2 cellular contexts compared by ENCODE assay signal in the genomic region with DNA sequence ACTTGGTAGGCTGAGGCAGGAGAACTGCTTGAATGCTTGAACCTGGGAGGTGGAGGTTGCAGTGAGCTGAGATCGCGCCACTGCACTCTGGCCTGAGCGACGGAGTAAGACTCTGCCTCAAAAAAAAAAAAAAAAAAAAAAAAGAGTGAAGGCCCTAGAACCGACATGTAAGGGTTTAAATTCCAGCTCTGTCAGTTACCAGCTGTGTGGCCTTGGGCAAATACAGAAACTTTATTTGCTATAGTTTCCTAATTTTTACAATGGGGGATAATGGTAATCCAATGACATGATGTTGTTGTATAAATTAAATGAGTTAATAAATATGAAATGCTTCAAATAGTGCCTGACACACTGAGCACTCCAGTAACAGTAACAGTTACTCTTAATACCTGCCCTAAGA.
TF ChIP-seq lines count a peak whose summit lies in the region.

No MANE protein-coding gene starts in this region.

TF ChIP-seq in SK-N-SH, 30 proteins besides CTCF, POLR2A, EP300 and RAD21 (continued from another document):
- TF ChIP-seq, protein P1, sequence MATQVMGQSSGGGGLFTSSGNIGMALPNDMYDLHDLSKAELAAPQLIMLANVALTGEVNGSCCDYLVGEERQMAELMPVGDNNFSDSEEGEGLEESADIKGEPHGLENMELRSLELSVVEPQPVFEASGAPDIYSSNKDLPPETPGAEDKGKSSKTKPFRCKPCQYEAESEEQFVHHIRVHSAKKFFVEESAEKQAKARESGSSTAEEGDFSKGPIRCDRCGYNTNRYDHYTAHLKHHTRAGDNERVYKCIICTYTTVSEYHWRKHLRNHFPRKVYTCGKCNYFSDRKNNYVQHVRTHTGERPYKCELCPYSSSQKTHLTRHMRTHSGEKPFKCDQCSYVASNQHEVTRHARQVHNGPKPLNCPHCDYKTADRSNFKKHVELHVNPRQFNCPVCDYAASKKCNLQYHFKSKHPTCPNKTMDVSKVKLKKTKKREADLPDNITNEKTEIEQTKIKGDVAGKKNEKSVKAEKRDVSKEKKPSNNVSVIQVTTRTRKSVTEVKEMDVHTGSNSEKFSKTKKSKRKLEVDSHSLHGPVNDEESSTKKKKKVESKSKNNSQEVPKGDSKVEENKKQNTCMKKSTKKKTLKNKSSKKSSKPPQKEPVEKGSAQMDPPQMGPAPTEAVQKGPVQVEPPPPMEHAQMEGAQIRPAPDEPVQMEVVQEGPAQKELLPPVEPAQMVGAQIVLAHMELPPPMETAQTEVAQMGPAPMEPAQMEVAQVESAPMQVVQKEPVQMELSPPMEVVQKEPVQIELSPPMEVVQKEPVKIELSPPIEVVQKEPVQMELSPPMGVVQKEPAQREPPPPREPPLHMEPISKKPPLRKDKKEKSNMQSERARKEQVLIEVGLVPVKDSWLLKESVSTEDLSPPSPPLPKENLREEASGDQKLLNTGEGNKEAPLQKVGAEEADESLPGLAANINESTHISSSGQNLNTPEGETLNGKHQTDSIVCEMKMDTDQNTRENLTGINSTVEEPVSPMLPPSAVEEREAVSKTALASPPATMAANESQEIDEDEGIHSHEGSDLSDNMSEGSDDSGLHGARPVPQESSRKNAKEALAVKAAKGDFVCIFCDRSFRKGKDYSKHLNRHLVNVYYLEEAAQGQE (IDR thresholded peaks at IDR 0.05; ENCODE audit: low read depth, low read length), result no peak
- TF ChIP-seq TAF1 (IDR thresholded peaks at IDR 0.05; ENCODE audit: borderline replicate concordance, low read depth, low read length) (no peak), GATA2 (CRISPR knock-in tag; IDR thresholded peaks at IDR 0.05) (no peak), RCOR1 (IDR thresholded peaks at IDR 0.05; ENCODE audit: low read length) (no peak), EZH2phosphoT487 (IDR thresholded peaks at IDR 0.05; ENCODE audit: borderline replicate concordance, low read depth) (no peak), GABPA (IDR thresholded peaks at IDR 0.05; ENCODE audit: low read depth) (no peak), TCF12 (IDR thresholded peaks at IDR 0.05) (no peak), NRF1 (IDR thresholded peaks at IDR 0.05; ENCODE audit: low read depth, low read length) (no peak)
- TF ChIP-seq, protein P2, sequence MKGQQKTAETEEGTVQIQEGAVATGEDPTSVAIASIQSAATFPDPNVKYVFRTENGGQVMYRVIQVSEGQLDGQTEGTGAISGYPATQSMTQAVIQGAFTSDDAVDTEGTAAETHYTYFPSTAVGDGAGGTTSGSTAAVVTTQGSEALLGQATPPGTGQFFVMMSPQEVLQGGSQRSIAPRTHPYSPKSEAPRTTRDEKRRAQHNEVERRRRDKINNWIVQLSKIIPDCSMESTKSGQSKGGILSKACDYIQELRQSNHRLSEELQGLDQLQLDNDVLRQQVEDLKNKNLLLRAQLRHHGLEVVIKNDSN (IDR thresholded peaks at IDR 0.05; ENCODE audit: borderline replicate concordance, low read depth), result no peak
- TF ChIP-seq, protein P3, sequence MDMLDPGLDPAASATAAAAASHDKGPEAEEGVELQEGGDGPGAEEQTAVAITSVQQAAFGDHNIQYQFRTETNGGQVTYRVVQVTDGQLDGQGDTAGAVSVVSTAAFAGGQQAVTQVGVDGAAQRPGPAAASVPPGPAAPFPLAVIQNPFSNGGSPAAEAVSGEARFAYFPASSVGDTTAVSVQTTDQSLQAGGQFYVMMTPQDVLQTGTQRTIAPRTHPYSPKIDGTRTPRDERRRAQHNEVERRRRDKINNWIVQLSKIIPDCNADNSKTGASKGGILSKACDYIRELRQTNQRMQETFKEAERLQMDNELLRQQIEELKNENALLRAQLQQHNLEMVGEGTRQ (IDR thresholded peaks at IDR 0.05; ENCODE audit: borderline replicate concordance, low read depth, low read length), result no peak
- TF ChIP-seq, protein P4, sequence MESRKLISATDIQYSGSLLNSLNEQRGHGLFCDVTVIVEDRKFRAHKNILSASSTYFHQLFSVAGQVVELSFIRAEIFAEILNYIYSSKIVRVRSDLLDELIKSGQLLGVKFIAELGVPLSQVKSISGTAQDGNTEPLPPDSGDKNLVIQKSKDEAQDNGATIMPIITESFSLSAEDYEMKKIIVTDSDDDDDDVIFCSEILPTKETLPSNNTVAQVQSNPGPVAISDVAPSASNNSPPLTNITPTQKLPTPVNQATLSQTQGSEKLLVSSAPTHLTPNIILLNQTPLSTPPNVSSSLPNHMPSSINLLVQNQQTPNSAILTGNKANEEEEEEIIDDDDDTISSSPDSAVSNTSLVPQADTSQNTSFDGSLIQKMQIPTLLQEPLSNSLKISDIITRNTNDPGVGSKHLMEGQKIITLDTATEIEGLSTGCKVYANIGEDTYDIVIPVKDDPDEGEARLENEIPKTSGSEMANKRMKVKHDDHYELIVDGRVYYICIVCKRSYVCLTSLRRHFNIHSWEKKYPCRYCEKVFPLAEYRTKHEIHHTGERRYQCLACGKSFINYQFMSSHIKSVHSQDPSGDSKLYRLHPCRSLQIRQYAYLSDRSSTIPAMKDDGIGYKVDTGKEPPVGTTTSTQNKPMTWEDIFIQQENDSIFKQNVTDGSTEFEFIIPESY (IDR thresholded peaks at IDR 0.05; ENCODE audit: borderline replicate concordance, low read depth), result no peak

TF ChIP-seq in SK-N-SH treated with all-trans-retinoic acid at 6 μM for 48 hours, 23 proteins besides CTCF, POLR2A, EP300 and RAD21 (continued from another document):
- TF ChIP-seq, protein P5, sequence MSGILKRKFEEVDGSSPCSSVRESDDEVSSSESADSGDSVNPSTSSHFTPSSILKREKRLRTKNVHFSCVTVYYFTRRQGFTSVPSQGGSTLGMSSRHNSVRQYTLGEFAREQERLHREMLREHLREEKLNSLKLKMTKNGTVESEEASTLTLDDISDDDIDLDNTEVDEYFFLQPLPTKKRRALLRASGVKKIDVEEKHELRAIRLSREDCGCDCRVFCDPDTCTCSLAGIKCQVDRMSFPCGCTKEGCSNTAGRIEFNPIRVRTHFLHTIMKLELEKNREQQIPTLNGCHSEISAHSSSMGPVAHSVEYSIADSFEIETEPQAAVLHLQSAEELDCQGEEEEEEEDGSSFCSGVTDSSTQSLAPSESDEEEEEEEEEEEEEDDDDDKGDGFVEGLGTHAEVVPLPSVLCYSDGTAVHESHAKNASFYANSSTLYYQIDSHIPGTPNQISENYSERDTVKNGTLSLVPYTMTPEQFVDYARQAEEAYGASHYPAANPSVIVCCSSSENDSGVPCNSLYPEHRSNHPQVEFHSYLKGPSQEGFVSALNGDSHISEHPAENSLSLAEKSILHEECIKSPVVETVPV (CRISPR knock-in tag; IDR thresholded peaks at IDR 0.05), result no peak
- no peak for TF ChIP-seq OSR1 (CRISPR knock-in tag; IDR thresholded peaks at IDR 0.05)
- TF ChIP-seq TOX (CRISPR knock-in tag; IDR thresholded peaks at IDR 0.05; ENCODE audit: borderline replicate concordance), result no peak
- TF ChIP-seq ARNTL (CRISPR knock-in tag; IDR thresholded peaks at IDR 0.05; ENCODE audit: borderline replicate concordance, low read depth), result no peak
- no peak for TF ChIP-seq ZNF70 (CRISPR knock-in tag; IDR thresholded peaks at IDR 0.05)
- TF ChIP-seq PPARA (CRISPR knock-in tag; IDR thresholded peaks at IDR 0.05; ENCODE audit: borderline replicate concordance), result no peak
- no peak for TF ChIP-seq BACH2 (CRISPR knock-in tag; IDR thresholded peaks at IDR 0.05; ENCODE audit: borderline replicate concordance)
- TF ChIP-seq, protein P6, sequence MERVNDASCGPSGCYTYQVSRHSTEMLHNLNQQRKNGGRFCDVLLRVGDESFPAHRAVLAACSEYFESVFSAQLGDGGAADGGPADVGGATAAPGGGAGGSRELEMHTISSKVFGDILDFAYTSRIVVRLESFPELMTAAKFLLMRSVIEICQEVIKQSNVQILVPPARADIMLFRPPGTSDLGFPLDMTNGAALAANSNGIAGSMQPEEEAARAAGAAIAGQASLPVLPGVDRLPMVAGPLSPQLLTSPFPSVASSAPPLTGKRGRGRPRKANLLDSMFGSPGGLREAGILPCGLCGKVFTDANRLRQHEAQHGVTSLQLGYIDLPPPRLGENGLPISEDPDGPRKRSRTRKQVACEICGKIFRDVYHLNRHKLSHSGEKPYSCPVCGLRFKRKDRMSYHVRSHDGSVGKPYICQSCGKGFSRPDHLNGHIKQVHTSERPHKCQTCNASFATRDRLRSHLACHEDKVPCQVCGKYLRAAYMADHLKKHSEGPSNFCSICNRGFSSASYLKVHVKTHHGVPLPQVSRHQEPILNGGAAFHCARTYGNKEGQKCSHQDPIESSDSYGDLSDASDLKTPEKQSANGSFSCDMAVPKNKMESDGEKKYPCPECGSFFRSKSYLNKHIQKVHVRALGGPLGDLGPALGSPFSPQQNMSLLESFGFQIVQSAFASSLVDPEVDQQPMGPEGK (CRISPR knock-in tag; IDR thresholded peaks at IDR 0.05; ENCODE audit: borderline replicate concordance), result no peak
- TF ChIP-seq, protein P7, sequence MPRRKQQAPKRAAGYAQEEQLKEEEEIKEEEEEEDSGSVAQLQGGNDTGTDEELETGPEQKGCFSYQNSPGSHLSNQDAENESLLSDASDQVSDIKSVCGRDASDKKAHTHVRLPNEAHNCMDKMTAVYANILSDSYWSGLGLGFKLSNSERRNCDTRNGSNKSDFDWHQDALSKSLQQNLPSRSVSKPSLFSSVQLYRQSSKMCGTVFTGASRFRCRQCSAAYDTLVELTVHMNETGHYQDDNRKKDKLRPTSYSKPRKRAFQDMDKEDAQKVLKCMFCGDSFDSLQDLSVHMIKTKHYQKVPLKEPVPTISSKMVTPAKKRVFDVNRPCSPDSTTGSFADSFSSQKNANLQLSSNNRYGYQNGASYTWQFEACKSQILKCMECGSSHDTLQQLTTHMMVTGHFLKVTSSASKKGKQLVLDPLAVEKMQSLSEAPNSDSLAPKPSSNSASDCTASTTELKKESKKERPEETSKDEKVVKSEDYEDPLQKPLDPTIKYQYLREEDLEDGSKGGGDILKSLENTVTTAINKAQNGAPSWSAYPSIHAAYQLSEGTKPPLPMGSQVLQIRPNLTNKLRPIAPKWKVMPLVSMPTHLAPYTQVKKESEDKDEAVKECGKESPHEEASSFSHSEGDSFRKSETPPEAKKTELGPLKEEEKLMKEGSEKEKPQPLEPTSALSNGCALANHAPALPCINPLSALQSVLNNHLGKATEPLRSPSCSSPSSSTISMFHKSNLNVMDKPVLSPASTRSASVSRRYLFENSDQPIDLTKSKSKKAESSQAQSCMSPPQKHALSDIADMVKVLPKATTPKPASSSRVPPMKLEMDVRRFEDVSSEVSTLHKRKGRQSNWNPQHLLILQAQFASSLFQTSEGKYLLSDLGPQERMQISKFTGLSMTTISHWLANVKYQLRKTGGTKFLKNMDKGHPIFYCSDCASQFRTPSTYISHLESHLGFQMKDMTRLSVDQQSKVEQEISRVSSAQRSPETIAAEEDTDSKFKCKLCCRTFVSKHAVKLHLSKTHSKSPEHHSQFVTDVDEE (CRISPR knock-in tag; IDR thresholded peaks at IDR 0.05), result no peak
- no peak for TF ChIP-seq SNAI2 (CRISPR knock-in tag; IDR thresholded peaks at IDR 0.05)
- TF ChIP-seq GLIS3 (CRISPR knock-in tag; IDR thresholded peaks at IDR 0.05), result no peak
- TF ChIP-seq CSDC2 (CRISPR knock-in tag; IDR thresholded peaks at IDR 0.05), result no peak
- no peak for TF ChIP-seq ZNF565 (CRISPR knock-in tag; conservative IDR thresholded peaks at IDR 0.05; ENCODE audit: low read depth)
- TF ChIP-seq ISL1 (CRISPR knock-in tag; IDR thresholded peaks at IDR 0.05), result no peak
